Comparison of ENCODE assay signal across 11 cellular contexts in genomic region chr7:84389242-84389641, GRCh38.
A peak's percentile ranks its signal among the peaks of the same experiment; 100 is the strongest.
DNase-seq lines count a peak whose midpoint lies in the region; ATAC-seq and TF ChIP-seq lines count a peak whose summit lies in the region.
"Had no signal": no experiment of that assay in that cellular context is flagged by ENCODE, and none has a peak within 500 bp of the region (broad histone marks: within the 10 kb centered on the region; RNA-seq: fewer than 3 reads in every experiment).

No MANE protein-coding gene starts in this region.

- H3K36me3 ChIP-seq in A673 (ENCODE audit: insufficient read depth, low read length, poor library complexity, severe bottlenecking) (no peaks in the 10 kb centered on the region), neuronal stem cell (replicated peaks in 1 of 2; ENCODE audit: control insufficient read depth in 2 of 2, insufficient read depth in 2 of 2, low read length in 2 of 2) (no peaks in the 10 kb centered on the region)

- no peak overlapping the region for H3K27ac ChIP-seq in A673 (ENCODE audit: low read depth, low read length, poor library complexity, severe bottlenecking)
- H3K27ac ChIP-seq in neuronal stem cell (replicated peaks; ENCODE audit: low read length) = no peak overlapping the region

- H2AK5ac ChIP-seq in neuronal stem cell (ENCODE audit: low read depth, low read length) = no peak overlapping the region

- H3K9me3 ChIP-seq in A673 (ENCODE audit: low read depth, low read length, poor library complexity, severe bottlenecking) = no peaks in the 10 kb centered on the region
- H3K9me3 ChIP-seq in neuronal stem cell (replicated peaks in 1 of 2; ENCODE audit: control insufficient read depth in 2 of 2, insufficient read depth in 1 of 2, low read depth in 1 of 2, low read length in 2 of 2) = no peaks in the 10 kb centered on the region

- no peak overlapping the region for H2BK12ac ChIP-seq in neuronal stem cell (ENCODE audit: low read length)

- H3K79me1 ChIP-seq in neuronal stem cell (ENCODE audit: low read depth, low read length) = no peaks in the 10 kb centered on the region

- BruUV-seq in A673 (replicated peaks; lab: Mats Ljungman, UMichigan) = no TSS peak

- no peak overlapping the region for H2AFZ ChIP-seq in neuronal stem cell (ENCODE audit: low read length)

- WGBS in neuronal stem cell (ENCODE audit: extremely low coverage in 2 of 2, insufficient read length in 2 of 2, insufficient replicate concordance in 1 of 2), 2 donors = no CpG with 5 or more reads among the region's 4 CpGs

- POLR2A ChIA-PET in A673 (lab: Charles Lee; ENCODE audit: low non-redundant PET) = no interaction called here

- TF ChIP-seq CTCF in A673 (conservative IDR thresholded peaks at IDR 0.05; ENCODE audit: low read depth, low read length) = no peak

- H3K27me3 ChIP-seq in A673 (replicated peaks; ENCODE audit: insufficient read depth, low read depth, low read length, poor library complexity) = no peaks in the 10 kb centered on the region
- no peaks in the 10 kb centered on the region for H3K27me3 ChIP-seq in neuronal stem cell (ENCODE audit: control insufficient read depth in 3 of 3, insufficient read depth in 3 of 3, low read depth in 1 of 3, low read length in 3 of 3)

- intact Hi-C loops in A673 (cut with micrococcal nuclease; ENCODE audit: unreplicated experiment) = no loop called here

- H4K8ac ChIP-seq in neuronal stem cell (ENCODE audit: low read depth, low read length) = no peak overlapping the region

- H2BK120ac ChIP-seq in neuronal stem cell (ENCODE audit: low read depth, low read length) = no peak overlapping the region

- H4K91ac ChIP-seq in neuronal stem cell (ENCODE audit: low read depth, low read length, poor library complexity) = no peak overlapping the region

- peak; percentile 99 for ATAC-seq in GM18861 (IDR thresholded peaks at IDR 0.05; ENCODE audit: unreplicated experiment)
- ATAC-seq in GM21526 (IDR thresholded peaks at IDR 0.05; ENCODE audit: low FRiP score, unreplicated experiment) = peak; percentile 94
- peak; percentile 98 for ATAC-seq in HG03135 (IDR thresholded peaks at IDR 0.05; ENCODE audit: unreplicated experiment)
- ATAC-seq: T-cell had no signal

- H3K14ac ChIP-seq in neuronal stem cell (ENCODE audit: low read length) = no peak overlapping the region

- no peak overlapping the region for H3K4me2 ChIP-seq in neuronal stem cell (ENCODE audit: insufficient read depth, low read length, poor library complexity, severe bottlenecking)

- H3K4me3 ChIP-seq in A673 (ENCODE audit: low read depth, low read length, poor library complexity, severe bottlenecking) (no peak overlapping the region), neuronal stem cell (ENCODE audit: low read length in 2 of 2) (no peak overlapping the region)

- H3K4me1 ChIP-seq in A673 (ENCODE audit: insufficient read depth, low read length, poor library complexity, severe bottlenecking) (no peaks in the 10 kb centered on the region), neuronal stem cell (ENCODE audit: control insufficient read depth in 2 of 2, insufficient read depth in 1 of 2, low read depth in 1 of 2, low read length in 2 of 2) (no peaks in the 10 kb centered on the region)

- H2BK5ac ChIP-seq in neuronal stem cell (ENCODE audit: low read length) = no peak overlapping the region

- no peak overlapping the region for H3K4ac ChIP-seq in neuronal stem cell (ENCODE audit: low read length)

- CTCF ChIA-PET in A673 (lab: Charles Lee) = interaction anchor here (0.6 kb wide), 1 partner anchor 24 kb away, joined by 3 read pairs; no protein-coding TSS in a partner anchor

- no peak overlapping the region for H3K9ac ChIP-seq in neuronal stem cell (ENCODE audit: low read depth, low read length, poor library complexity)

- no peak overlapping the region for H2BK15ac ChIP-seq in neuronal stem cell (ENCODE audit: low read length)

- no peak overlapping the region for H3K18ac ChIP-seq in neuronal stem cell (ENCODE audit: low read length)

- H3K23ac ChIP-seq in neuronal stem cell (ENCODE audit: low read depth, low read length, poor library complexity) = no peak overlapping the region

- peak; percentile 74 to 92 for DNase-seq in NOMO-1 (lab: John Stamatoyannopoulos, UW; ENCODE audit: unreplicated experiment in 2 of 2)
- no peak for DNase-seq in NCI-H526 treated with DMSO at 0.1 percent for 48 hours (lab: John Stamatoyannopoulos, UW)
- no peak for DNase-seq in A673 (ENCODE audit: low spot score)
- DNase-seq in neuronal stem cell (ENCODE audit: low spot score) = no peak
- DNase-seq in activated CD4-positive, alpha-beta T cell treated with anti-CD3 and anti-CD28 coated beads, Interleukin-2, amount 50 U/mL, for 4 hours = no peak
- DNase-seq: activated T-cell treated with anti-CD3 and anti-CD28 coated beads, Interleukin-2, amount 50 U/mL, for 1 hour; NCI-H2081 treated with DMSO at 0.1 percent for 48 hours; T-cell had no signal

Comparison
In these comparisons a context has a peak if more than half of its experiments do, and no peak if none do; other contexts are left out.
1. DNase-seq: peak in NOMO-1 (2 of 2); none in NCI-H526 treated with DMSO at 0.1 percent for 48 hours (single experiment), A673 (single experiment), neuronal stem cell (single experiment) and activated CD4-positive, alpha-beta T cell treated with anti-CD3 and anti-CD28 coated beads, Interleukin-2, amount 50 U/mL, for 4 hours (0 of 2).
2. Peak in every context shown above with its lines, with median percentiles within 50 percentile points of each other: ATAC-seq.